Comparison of ENCODE assay signal across 8 cellular contexts in genomic region chr16:361872-362701, GRCh38. TPM values are rescaled to one million over a fixed set of nuclear protein-coding genes. Genes with fewer than 3 reads are reported as not detected.
A peak's percentile ranks its signal among the peaks of the same experiment; 100 is the strongest.
DNase-seq lines count a peak whose midpoint lies in the region; ATAC-seq lines count a peak whose summit lies in the region.

No MANE protein-coding gene starts in this region.

- H3K27me3 Mint-ChIP-seq in activated naive CD4-positive, alpha-beta T cell treated with anti-CD3 and anti-CD28 coated beads, Interleukin-2, amount 10 ng/mL, durations not matched to agents 7 days and 5 days = peaks cover 18% of the 10 kb centered on the region

- ATAC-seq in aorta (ENCODE audit: low FRiP score) = peak; percentile 50

- no peak overlapping the region for H3K27ac ChIP-seq in aorta (ENCODE audit: low read depth in 1 of 2, low read length in 2 of 2)

- H3K4me1 ChIP-seq in aorta (ENCODE audit: control insufficient read depth in 1 of 2, insufficient read depth in 2 of 2, low read length in 2 of 2) = no peaks in the 10 kb centered on the region

- intact Hi-C loops in aorta (cut with DNase I) = loop anchor here (5.0 kb wide), 1 partner anchor 255 kb away; no protein-coding TSS in a partner anchor

- H3K36me3 ChIP-seq in MG63 (peaks cover 7% of the 10 kb centered on the region), aorta (ENCODE audit: control insufficient read depth in 1 of 2, insufficient read depth in 2 of 2, low read length in 1 of 2) (peaks cover 0 to 1% of the 10 kb centered on the region in 2 donors)

- CTCF ChIA-PET in activated naive CD4-positive, alpha-beta T cell treated with anti-CD3 and anti-CD28 coated beads, Interleukin-2, amount 10 ng/mL, durations not matched to agents 7 days and 5 days (lab: Charles Lee) = interaction anchor here (0.5 to 6.1 kb wide), 22 partner anchors 9 to 298 kb away, joined by 3 to 52 read pairs (median 4); partner anchors contain the start of genes FAM234A, LUC7L and MRPL28

- whole genome bisulfite sequencing in aorta, 2 donors = 17 to 21% methylated on average over 30 of the region's 30 CpGs

- H3K27me3 ChIP-seq in MG63 = no peaks in the 10 kb centered on the region
- H3K27me3 ChIP-seq in aorta (ENCODE audit: control insufficient read depth in 1 of 2, insufficient read depth in 2 of 2, low read length in 1 of 2) = no peaks in the 10 kb centered on the region

- peaks cover 6% of the 10 kb centered on the region for H3K4me1 Mint-ChIP-seq in activated naive CD4-positive, alpha-beta T cell treated with anti-CD3 and anti-CD28 coated beads, Interleukin-2, amount 10 ng/mL, durations not matched to agents 7 days and 5 days

- H3K27ac Mint-ChIP-seq in activated naive CD4-positive, alpha-beta T cell treated with anti-CD3 and anti-CD28 coated beads, Interleukin-2, amount 10 ng/mL, durations not matched to agents 7 days and 5 days = no peak overlapping the region

- in situ Hi-C loops in SK-MEL-5 (cut with HindIII; ENCODE audit: low pct_unique_long_range_greater_than_20kb, low sequenced_read_pairs) = no loop called here

- H3K9me3 Mint-ChIP-seq in activated naive CD4-positive, alpha-beta T cell treated with anti-CD3 and anti-CD28 coated beads, Interleukin-2, amount 10 ng/mL, durations not matched to agents 7 days and 5 days = no peaks in the 10 kb centered on the region

- peak overlapping the region; percentile 26 for H3K4me3 Mint-ChIP-seq in activated naive CD4-positive, alpha-beta T cell treated with anti-CD3 and anti-CD28 coated beads, Interleukin-2, amount 10 ng/mL, durations not matched to agents 7 days and 5 days

- no peaks in the 10 kb centered on the region for H3K9me3 ChIP-seq in MG63
- H3K9me3 ChIP-seq in aorta (ENCODE audit: control insufficient read depth, low read length) = no peaks in the 10 kb centered on the region

- peak; percentile 53 for DNase-seq in NK-92 treated with Interleukin-12 subunit alpha and Interleukin-12 subunit beta, amount 100 ng/mL, for 24 hours (lab: John Stamatoyannopoulos, UW)
- no peak for DNase-seq in NK-92 (lab: John Stamatoyannopoulos, UW; ENCODE audit: unreplicated experiment)
- DNase-seq in MG63 = peak; percentile 55
- DNase-seq in SK-MEL-5 (ENCODE audit: low read depth, low spot score) = peak; percentile 75
- DNase-seq in activated naive CD4-positive, alpha-beta T cell treated with anti-CD3 and anti-CD28 coated beads, Interleukin-2, amount 10 ng/mL, durations not matched to agents 7 days and 5 days = peak; percentile 87
- peak; percentile 60 for DNase-seq in globus pallidus (ENCODE audit: low spot score)
- DNase-seq in pons (ENCODE audit: low spot score) = peak; percentile 61
- peak; percentile 78 to 87 for DNase-seq in aorta

- no peak overlapping the region for H3K4me3 ChIP-seq in MG63
- no peak overlapping the region for H3K4me3 ChIP-seq in aorta (ENCODE audit: low read length in 2 of 2)

- H3K36me3 Mint-ChIP-seq in activated naive CD4-positive, alpha-beta T cell treated with anti-CD3 and anti-CD28 coated beads, Interleukin-2, amount 10 ng/mL, durations not matched to agents 7 days and 5 days = peaks cover 5% of the 10 kb centered on the region

RNA-seq across cellular contexts. Expression of gene MRPL28, which starts 8.3 kb away (rescaled TPM):
- 172 and 192 TPM in 2 replicates for total RNA-seq in MG63 (2014; rRNA removed; shearing (Covaris generic); ENCODE audit: low replicate concordance)
- total RNA-seq in SK-MEL-5 (2014; rRNA removed; shearing (Covaris generic)) = 78.0 and 105 TPM in 2 replicates
- polyA plus RNA-seq in SK-MEL-5 (2015; cell fraction: cytosol; rRNA removed) = 129 and 134 TPM in 2 replicates
- polyA plus RNA-seq in SK-MEL-5 (2015; cell fraction: nucleus; rRNA removed) = 63.9 and 72.4 TPM in 2 replicates
- total RNA-seq in aorta = 10 to 100 TPM; 35.5 to 38.0 TPM
- polyA plus RNA-seq in aorta = 100 to 1,000 TPM in 1 of 2 donors, 10 to 100 TPM in 1; 42.6 to 107 TPM

RNA-seq across cellular contexts. Expression of gene AXIN1, which starts 9.6 kb away (rescaled TPM):
- total RNA-seq in MG63 (2014; rRNA removed; shearing (Covaris generic); ENCODE audit: low replicate concordance) = 46.9 and 48.3 TPM in 2 replicates
- total RNA-seq in SK-MEL-5 (2014; rRNA removed; shearing (Covaris generic)) = 20.6 and 22.6 TPM in 2 replicates
- polyA plus RNA-seq in SK-MEL-5 (2015; cell fraction: cytosol; rRNA removed) = 29.1 and 41.3 TPM in 2 replicates
- 15.9 and 22.9 TPM in 2 replicates for polyA plus RNA-seq in SK-MEL-5 (2015; cell fraction: nucleus; rRNA removed)
- 10 to 100 TPM; 17.0 to 19.8 TPM for total RNA-seq in aorta
- 10 to 100 TPM in 1 of 2 donors, 1 to 10 TPM in 1; 9.1 to 14.2 TPM for polyA plus RNA-seq in aorta

RNA-seq across cellular contexts. Expression of gene PGAP6, which starts 19.7 kb away (rescaled TPM):
- total RNA-seq in MG63 (2014; rRNA removed; shearing (Covaris generic); ENCODE audit: low replicate concordance) = 34.2 and 35.5 TPM in 2 replicates
- 88.5 and 94.0 TPM in 2 replicates for total RNA-seq in SK-MEL-5 (2014; rRNA removed; shearing (Covaris generic))
- 159 and 173 TPM in 2 replicates for polyA plus RNA-seq in SK-MEL-5 (2015; cell fraction: cytosol; rRNA removed)
- 196 and 261 TPM in 2 replicates for polyA plus RNA-seq in SK-MEL-5 (2015; cell fraction: nucleus; rRNA removed)
- 10 to 100 TPM; 38.9 to 39.0 TPM for total RNA-seq in aorta
- polyA plus RNA-seq in aorta = 10 to 100 TPM; 27.4 to 41.4 TPM

RNA-seq across cellular contexts. Expression of gene NME4, which starts 34.9 kb away (rescaled TPM):
- 188 and 350 TPM in 2 replicates for total RNA-seq in MG63 (2014; rRNA removed; shearing (Covaris generic); ENCODE audit: low replicate concordance)
- 176 and 197 TPM in 2 replicates for total RNA-seq in SK-MEL-5 (2014; rRNA removed; shearing (Covaris generic))
- polyA plus RNA-seq in SK-MEL-5 (2015; cell fraction: cytosol; rRNA removed) = 298 and 308 TPM in 2 replicates
- 119 and 120 TPM in 2 replicates for polyA plus RNA-seq in SK-MEL-5 (2015; cell fraction: nucleus; rRNA removed)
- 10 to 100 TPM; 65.6 to 81.9 TPM for total RNA-seq in aorta
- 100 to 1,000 TPM in 1 of 2 donors, 10 to 100 TPM in 1; 95.5 to 128 TPM for polyA plus RNA-seq in aorta

RNA-seq across cellular contexts. Expression of gene DECR2, which starts 39.6 kb away (rescaled TPM):
- 31.6 and 37.1 TPM in 2 replicates for total RNA-seq in MG63 (2014; rRNA removed; shearing (Covaris generic); ENCODE audit: low replicate concordance)
- 11.9 and 12.5 TPM in 2 replicates for total RNA-seq in SK-MEL-5 (2014; rRNA removed; shearing (Covaris generic))
- 35.3 and 36.5 TPM in 2 replicates for polyA plus RNA-seq in SK-MEL-5 (2015; cell fraction: cytosol; rRNA removed)
- polyA plus RNA-seq in SK-MEL-5 (2015; cell fraction: nucleus; rRNA removed) = 106 and 140 TPM in 2 replicates
- total RNA-seq in aorta = 10 to 100 TPM; 10.9 to 15.9 TPM
- polyA plus RNA-seq in aorta = 10 to 100 TPM; 16.2 to 21.8 TPM
